2 cellular contexts compared by ENCODE assay signal in genomic region chr15:60752973-60753720, GRCh38.
TF ChIP-seq lines count a peak whose summit lies in the region.

No MANE protein-coding gene starts in this region.

TF ChIP-seq in SK-N-SH, 30 proteins besides CTCF, POLR2A, EP300 and RAD21 (continued from another document):
- TF ChIP-seq MAX (IDR thresholded peaks at IDR 0.05; ENCODE audit: low read depth) = no peak
- no peak for TF ChIP-seq USF2 (IDR thresholded peaks at IDR 0.05; ENCODE audit: borderline replicate concordance, low read depth, low read length)
- no peak for TF ChIP-seq ELF1 (IDR thresholded peaks at IDR 0.05)
- no peak for TF ChIP-seq IRF3 (IDR thresholded peaks at IDR 0.05; ENCODE audit: low read depth, low read length)
- TF ChIP-seq USF1 (IDR thresholded peaks at IDR 0.05; ENCODE audit: borderline replicate concordance, low read depth) = no peak
- no peak for TF ChIP-seq RFX5 (IDR thresholded peaks at IDR 0.05; ENCODE audit: low read length)
- TF ChIP-seq TEAD4 (IDR thresholded peaks at IDR 0.05; ENCODE audit: borderline replicate concordance, insufficient read depth) = no peak
- no peak for TF ChIP-seq GABPA (IDR thresholded peaks at IDR 0.05; ENCODE audit: low read depth)

TF ChIP-seq in SK-N-SH treated with all-trans-retinoic acid at 6 μM for 48 hours, 23 proteins besides CTCF, POLR2A, EP300 and RAD21 (continued from another document):
- TF ChIP-seq ZFP3 (CRISPR knock-in tag; IDR thresholded peaks at IDR 0.05) (no peak), TOX (CRISPR knock-in tag; IDR thresholded peaks at IDR 0.05; ENCODE audit: borderline replicate concordance) (no peak)
